ENCODE assay signal across 16 cellular contexts in genomic region chr2:69959425-69959824, GRCh38. TPM values are rescaled to one million over a fixed set of nuclear protein-coding genes. Genes with fewer than 3 reads are reported as not detected.
DNase-seq lines count a peak whose midpoint lies in the region; ATAC-seq and TF ChIP-seq lines count a peak whose summit lies in the region.
"Had no signal": no experiment of that assay in that cellular context is flagged by ENCODE, and none has a peak within 500 bp of the region (broad histone marks: within the 10 kb centered on the region; RNA-seq: fewer than 3 reads in every experiment).

No MANE protein-coding gene starts in this region.

- peaks cover 4 to 6% of the 10 kb centered on the region in 2 donors for H3K4me1 ChIP-seq in neuronal stem cell (ENCODE audit: control insufficient read depth in 2 of 2, insufficient read depth in 1 of 2, low read depth in 1 of 2, low read length in 2 of 2)
- H3K4me1 ChIP-seq: HAP-1 had no signal

- DNase-seq in activated effector memory CD4-positive, alpha-beta T cell treated with anti-CD3 and anti-CD28 coated beads, Interleukin-2, amount 50 U/mL, for 16 hours = peak; percentile 9
- DNase-seq in activated effector memory CD4-positive, alpha-beta T cell treated with Interleukin-2 at 50 U/mL for 16 hours = no peak
- no peak for DNase-seq in immature natural killer cell
- no peak for DNase-seq in neuronal stem cell (ENCODE audit: low spot score)
- DNase-seq in HT-29 (ENCODE audit: low spot score) = no peak
- no peak for DNase-seq in GM13977 (ENCODE audit: low spot score)
- DNase-seq: Calu3; CD8-positive, alpha-beta T cell; GF-D8; GM23248; IMR-90 had no signal

- no peak overlapping the region for H2AFZ ChIP-seq in neuronal stem cell (ENCODE audit: low read length)
- H2AFZ ChIP-seq: GM23248 had no signal

- peaks cover 0 to 2% (median 0%) of the 10 kb centered on the region in 6 donors for H3K9me3 Mint-ChIP-seq in immature natural killer cell
- H3K9me3 Mint-ChIP-seq: CD8-positive, alpha-beta T cell had no signal

- peak overlapping the region; percentile 24 for H2AK5ac ChIP-seq in neuronal stem cell (ENCODE audit: low read depth, low read length)

- H2BK12ac ChIP-seq in neuronal stem cell (ENCODE audit: low read length) = no peak overlapping the region

- peaks cover 0 to 8% (median 0%) of the 10 kb centered on the region in 3 donors for H3K36me3 Mint-ChIP-seq in immature natural killer cell
- H3K36me3 Mint-ChIP-seq: CD8-positive, alpha-beta T cell had no signal

- TF ChIP-seq CTCF in GM13977 (IDR thresholded peaks at IDR 0.05; ENCODE audit: extremely low read depth, insufficient read depth, missing control alignments) = no peak

- H2BK5ac ChIP-seq in neuronal stem cell (ENCODE audit: low read length) = peak overlapping the region; percentile 67

- peak overlapping the region; percentile 82 for H3K14ac ChIP-seq in neuronal stem cell (ENCODE audit: low read length)

- no peak for ATAC-seq in HG03280 (IDR thresholded peaks at IDR 0.05; ENCODE audit: unreplicated experiment)
- ATAC-seq: CD8-positive, alpha-beta T cell had no signal

- no peak overlapping the region for H3K4me3 Mint-ChIP-seq in immature natural killer cell
- H3K4me3 Mint-ChIP-seq: B cell; CD8-positive, alpha-beta T cell had no signal

- no peak overlapping the region for H2BK120ac ChIP-seq in neuronal stem cell (ENCODE audit: low read depth, low read length)

- H3K27ac ChIP-seq in neuronal stem cell (replicated peaks; ENCODE audit: low read length) = no peak overlapping the region
- H3K27ac ChIP-seq: BLaER1 treated with 17β-estradiol and CSF1 and Interleukin-3, amounts not matched to agents 10 nM and 100 nM; GM23248; HL-60 had no signal

- peak overlapping the region in 4 of 6 donors; percentile 3 to 57 (median 32) for H3K27ac Mint-ChIP-seq in immature natural killer cell
- H3K27ac Mint-ChIP-seq: B cell; CD8-positive, alpha-beta T cell had no signal

- no peaks in the 10 kb centered on the region for H3K36me3 ChIP-seq in neuronal stem cell (replicated peaks in 1 of 2; ENCODE audit: control insufficient read depth in 2 of 2, insufficient read depth in 2 of 2, low read length in 2 of 2)
- H3K36me3 ChIP-seq: BLaER1 treated with 17β-estradiol and CSF1 and Interleukin-3, amounts not matched to agents 10 nM and 100 nM; HAP-1 had no signal

- H3K27me3 ChIP-seq in neuronal stem cell (ENCODE audit: control insufficient read depth in 3 of 3, insufficient read depth in 3 of 3, low read depth in 1 of 3, low read length in 3 of 3) = no peaks in the 10 kb centered on the region
- H3K27me3 ChIP-seq: BLaER1 treated with 17β-estradiol and CSF1 and Interleukin-3, amounts not matched to agents 10 nM and 100 nM had no signal

- in situ Hi-C loops in GM13977 (cut with MboI; ENCODE audit: low pct_unique_long_range_greater_than_20kb, low sequenced_read_pairs, unreplicated experiment) = no loop called here

- no peak overlapping the region for H3K23ac ChIP-seq in neuronal stem cell (ENCODE audit: low read depth, low read length, poor library complexity)

- H3K9me3 ChIP-seq in neuronal stem cell (replicated peaks in 1 of 2; ENCODE audit: control insufficient read depth in 2 of 2, insufficient read depth in 1 of 2, low read depth in 1 of 2, low read length in 2 of 2) = no peaks in the 10 kb centered on the region
- H3K9me3 ChIP-seq: BLaER1 treated with 17β-estradiol and CSF1 and Interleukin-3, amounts not matched to agents 10 nM and 100 nM; HAP-1 had no signal

- H3K18ac ChIP-seq in neuronal stem cell (ENCODE audit: low read length) = no peak overlapping the region

- WGBS in neuronal stem cell (ENCODE audit: extremely low coverage in 2 of 2, insufficient read length in 2 of 2, insufficient replicate concordance in 1 of 2), 2 donors = no CpG with 5 or more reads among the region's 5 CpGs

- no peak overlapping the region for H2BK15ac ChIP-seq in neuronal stem cell (ENCODE audit: low read length)

- no peak overlapping the region for H3K4ac ChIP-seq in neuronal stem cell (ENCODE audit: low read length)

- no peak overlapping the region for H4K91ac ChIP-seq in neuronal stem cell (ENCODE audit: low read depth, low read length, poor library complexity)

- H3K4me1 Mint-ChIP-seq in immature natural killer cell = peaks cover 10% of the 10 kb centered on the region in 2 donors
- H3K4me1 Mint-ChIP-seq: B cell had no signal

- peaks cover 3 to 5% (median 4%) of the 10 kb centered on the region in 3 donors for H3K27me3 Mint-ChIP-seq in immature natural killer cell (ENCODE audit: low read depth in 3 of 3)

- H3K79me1 ChIP-seq in neuronal stem cell (ENCODE audit: low read depth, low read length) = no peaks in the 10 kb centered on the region

- H3K4me2 ChIP-seq in neuronal stem cell (ENCODE audit: insufficient read depth, low read length, poor library complexity, severe bottlenecking) = no peak overlapping the region

- no peak overlapping the region for H3K4me3 ChIP-seq in neuronal stem cell (ENCODE audit: low read length in 2 of 2)
- H3K4me3 ChIP-seq: BLaER1 treated with 17β-estradiol and CSF1 and Interleukin-3, amounts not matched to agents 10 nM and 100 nM; GM23248; HAP-1 had no signal

- no peak overlapping the region for H3K9ac ChIP-seq in neuronal stem cell (ENCODE audit: low read depth, low read length, poor library complexity)
- H3K9ac ChIP-seq: BLaER1 treated with 17β-estradiol and CSF1 and Interleukin-3, amounts not matched to agents 10 nM and 100 nM; GM23248 had no signal

- no peak overlapping the region for H4K8ac ChIP-seq in neuronal stem cell (ENCODE audit: low read depth, low read length)

RNA-seq across cellular contexts. Expression of gene ASPRV1, which starts 2.0 kb away (rescaled TPM):
- 1 to 10 TPM in 1 of 3 donors, under 1 TPM in 2; 0.09 to 1.8 (median 0.29) TPM for polyA plus RNA-seq in immature natural killer cell
- polyA plus RNA-seq in neuronal stem cell (2013, experiment 1 of 2) = 0.54 TPM
- polyA plus RNA-seq in neuronal stem cell (2013, experiment 2 of 2) = 0.75 TPM
- 1.1 and 2.1 TPM in 2 replicates for total RNA-seq in HT-29 (2014; rRNA removed; shearing (Covaris generic))

RNA-seq across cellular contexts. Expression of gene MXD1, which starts 44.5 kb away (rescaled TPM):
- polyA plus RNA-seq in immature natural killer cell = 10 to 100 TPM; 10.6 to 22.9 (median 18.6) TPM
- polyA plus RNA-seq in neuronal stem cell (2013, experiment 1 of 2) = 6.9 TPM
- polyA plus RNA-seq in neuronal stem cell (2013, experiment 2 of 2) = 6.8 TPM
- 18.3 and 22.3 TPM in 2 replicates for total RNA-seq in HT-29 (2014; rRNA removed; shearing (Covaris generic))
